In the genomic region with DNA sequence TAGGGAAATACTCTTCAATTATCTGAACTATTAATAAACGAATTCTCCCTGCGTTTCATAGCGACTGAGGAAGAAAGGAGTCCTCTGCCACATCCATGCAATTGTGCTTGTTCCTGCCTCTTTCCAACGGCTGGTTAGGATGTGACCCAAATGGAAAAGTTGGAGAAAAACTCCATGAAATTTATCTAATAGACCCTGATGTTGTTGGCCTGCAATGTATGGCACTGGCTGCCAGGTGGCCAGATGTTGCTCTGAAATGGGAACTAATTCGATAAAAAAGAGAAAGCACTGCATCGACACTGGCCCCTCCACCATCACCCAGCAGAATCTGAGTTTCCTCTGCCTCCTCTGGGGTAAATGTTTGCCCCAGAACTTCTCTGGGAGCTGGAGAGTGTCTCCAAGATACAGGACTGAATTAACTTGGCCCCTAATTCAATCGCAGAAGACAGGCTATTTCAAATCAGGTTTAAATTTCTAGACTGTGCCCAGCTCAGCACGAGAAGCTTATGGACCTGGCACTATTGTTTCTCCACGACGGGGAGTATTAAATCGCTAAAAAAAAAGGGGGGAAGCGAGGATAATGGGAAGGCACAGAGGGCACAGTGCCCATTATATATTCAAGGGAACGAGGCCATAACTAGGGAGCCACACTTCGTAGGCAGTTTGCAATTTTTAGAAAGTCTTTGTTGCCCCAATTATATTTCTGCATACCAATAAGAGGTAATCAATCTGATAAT, we compare ENCODE assay signal across 24 cellular contexts.
"Had no signal": no experiment of that assay in that cellular context is flagged by ENCODE, and none has a peak within 500 bp of the region (broad histone marks: within the 10 kb centered on the region; RNA-seq: fewer than 3 reads in every experiment).

No MANE protein-coding gene starts in this region.

- H3K9me3 Mint-ChIP-seq: activated T-cell treated with anti-CD3 and anti-CD28 coated beads, Interleukin-2, amount 50 U/mL, for 4 hours; activated T-helper 2 cell treated with anti-CD3 and anti-CD28 coated beads, Interferon-gamma antibody, Interleukin-2, Interleukin-4, amounts not matched to agents 10 μg/mL and 5 μg/mL and 100 μg/mL, durations not matched to agents 14 hours and 24 hours and 36 hours; dendritic cell treated with granulocyte-macrophage colony-stimulating factor and Interleukin-4, amounts not matched to agents 40 ng/mL and 50 ng/mL, for 4 days; stimulated activated memory B cell treated with anti-CD40 and anti-IgM and Interleukin-4, amounts not matched to agents 10 μg/mL and 1 μg/mL and 100 μg/mL, for 72 hours had no signal

- H3K4me3 ChIP-seq: lower lobe of right lung, mucosa of descending colon, testis, uterus had no signal

- H3K4me3 Mint-ChIP-seq: activated naive CD8-positive, alpha-beta T cell; activated T-cell treated with anti-CD3 and anti-CD28 coated beads, Interleukin-2, amount 50 U/mL, for 4 hours; dendritic cell treated with granulocyte-macrophage colony-stimulating factor and Interleukin-4, amounts not matched to agents 40 ng/mL and 50 ng/mL, for 4 days; stimulated activated memory B cell treated with anti-CD40 and anti-IgM and Interleukin-4, amounts not matched to agents 10 μg/mL and 1 μg/mL and 100 μg/mL, for 72 hours had no signal

- H3K4me1 ChIP-seq: lower lobe of right lung, testis, uterus had no signal

- H3K27ac ChIP-seq: lower lobe of right lung, testis, uterus had no signal

- FAIRE-seq: kidney, small intestine had no signal

- H3K9me3 ChIP-seq: lower lobe of right lung, mucosa of descending colon, testis, uterus had no signal

- H3K27me3 Mint-ChIP-seq: activated naive CD8-positive, alpha-beta T cell; dendritic cell treated with granulocyte-macrophage colony-stimulating factor and Interleukin-4, amounts not matched to agents 40 ng/mL and 50 ng/mL, for 4 days; stimulated activated memory B cell treated with anti-CD40 and anti-IgM and Interleukin-4, amounts not matched to agents 10 μg/mL and 1 μg/mL and 100 μg/mL, for 72 hours had no signal

- ATAC-seq: activated T-cell treated with anti-CD3 and anti-CD28 coated beads, Interleukin-2, amount 50 U/mL, for 4 hours; left lobe of liver; lower lobe of right lung; mucosa of descending colon; sciatic nerve; stimulated activated memory B cell treated with anti-CD40 and anti-IgM and Interleukin-4, amounts not matched to agents 10 μg/mL and 1 μg/mL and 100 μg/mL, for 72 hours had no signal

- H3K27me3 ChIP-seq: testis, uterus had no signal

- H3K36me3 ChIP-seq: lower lobe of right lung, uterus had no signal

- H3K27ac Mint-ChIP-seq: activated naive CD8-positive, alpha-beta T cell; activated T-helper 2 cell treated with anti-CD3 and anti-CD28 coated beads, Interferon-gamma antibody, Interleukin-2, Interleukin-4, amounts not matched to agents 10 μg/mL and 5 μg/mL and 100 μg/mL, durations not matched to agents 14 hours and 24 hours and 36 hours; dendritic cell treated with granulocyte-macrophage colony-stimulating factor and Interleukin-4, amounts not matched to agents 40 ng/mL and 50 ng/mL, for 4 days; stimulated activated memory B cell treated with anti-CD40 and anti-IgM and Interleukin-4, amounts not matched to agents 10 μg/mL and 1 μg/mL and 100 μg/mL, for 72 hours had no signal

- DNase-seq: activated CD4-positive, alpha-beta T cell treated with anti-CD3 and anti-CD28 coated beads for 4 hours; activated CD4-positive, alpha-beta T cell treated with anti-CD3 and anti-CD28 coated beads, Interleukin-2, amount 50 U/mL, for 48 hours; activated CD4-positive, CD25-positive, alpha-beta regulatory T cell; activated CD8-positive, alpha-beta memory T cell treated with anti-CD3 and anti-CD28 coated beads, Interleukin-2, amount 50 U/mL, for 48 hours; activated naive CD4-positive, alpha-beta T cell; activated T-cell treated with anti-CD3 and anti-CD28 coated beads, Interleukin-2, amount 50 U/mL, for 4 hours; effector CD8-positive, alpha-beta T cell; foreskin melanocyte; kidney; lower lobe of right lung; mesendoderm; mucosa of descending colon; posterior cingulate gyrus; small intestine; T-helper 9 cell; testis; trophoblast cell; uterus had no signal
